In genomic region chr7:106346678-106347217, GRCh38 we compare ENCODE assay signal across 10 cellular contexts.
DNase-seq lines count a peak whose midpoint lies in the region; ATAC-seq and TF ChIP-seq lines count a peak whose summit lies in the region.
"Had no signal": no experiment of that assay in that cellular context is flagged by ENCODE, and none has a peak within 500 bp of the region (broad histone marks: within the 10 kb centered on the region; RNA-seq: fewer than 3 reads in every experiment).

No MANE protein-coding gene starts in this region.

- H3K27me3 Mint-ChIP-seq in activated naive CD4-positive, alpha-beta T cell treated with anti-CD3 and anti-CD28 coated beads, Interleukin-2, amount 50 U/mL, for 24 hours: no peaks in the 10 kb centered on the region

- no peak overlapping the region for H3K23ac ChIP-seq in mesenchymal stem cell (ENCODE audit: low read length in 2 of 2)

- H3K9me3 Mint-ChIP-seq in activated naive CD4-positive, alpha-beta T cell treated with anti-CD3 and anti-CD28 coated beads, Interleukin-2, amount 50 U/mL, for 24 hours: peaks cover 37% of the 10 kb centered on the region

- peaks cover 23% of the 10 kb centered on the region for H3K36me3 Mint-ChIP-seq in activated naive CD4-positive, alpha-beta T cell treated with anti-CD3 and anti-CD28 coated beads, Interleukin-2, amount 50 U/mL, for 24 hours

- H3K14ac ChIP-seq in mesenchymal stem cell (ENCODE audit: low read length in 2 of 2): no peak overlapping the region

- no peak overlapping the region for H4K91ac ChIP-seq in mesenchymal stem cell (ENCODE audit: low read length)

- H3K27me3 ChIP-seq in mesenchymal stem cell (ENCODE audit: control insufficient read depth in 1 of 2, insufficient read depth in 1 of 2, low read length in 2 of 2): no peaks in the 10 kb centered on the region
- H3K27me3 ChIP-seq in prostate gland (replicated peaks; ENCODE audit: insufficient read depth): no peaks in the 10 kb centered on the region
- H3K27me3 ChIP-seq: cardiac muscle cell had no signal

- no peak overlapping the region for H2BK15ac ChIP-seq in mesenchymal stem cell (ENCODE audit: low read depth, poor library complexity, severe bottlenecking)

- TF ChIP-seq CTCF in NB4 (IDR thresholded peaks at IDR 0.05; ENCODE audit: low read depth, low read length): no peak
- TF ChIP-seq CTCF in prostate gland (IDR thresholded peaks at IDR 0.05): no peak

- intact Hi-C loops in prostate gland (cut with DNase I): no loop called here

- H3K27ac Mint-ChIP-seq in activated naive CD4-positive, alpha-beta T cell treated with anti-CD3 and anti-CD28 coated beads, Interleukin-2, amount 50 U/mL, for 24 hours: peak overlapping the region; percentile 99

- H3K4me1 ChIP-seq in mesenchymal stem cell (ENCODE audit: control insufficient read depth, insufficient read depth, low read depth, low read length): peaks cover 1% of the 10 kb centered on the region
- H3K4me1 ChIP-seq in prostate gland (replicated peaks): no peaks in the 10 kb centered on the region

- H3K4me3 ChIP-seq in NB4 (ENCODE audit: low read depth, low read length) (no peak overlapping the region), mesenchymal stem cell (ENCODE audit: insufficient read depth in 1 of 2, low read depth in 1 of 2, low read length in 2 of 2) (peak overlapping the region in 1 of 2 experiments; percentile 21), prostate gland (no peak overlapping the region)
- H3K4me3 ChIP-seq: cardiac muscle cell had no signal

- H2BK12ac ChIP-seq in mesenchymal stem cell (ENCODE audit: low read length in 2 of 2): no peak overlapping the region

- H3K27ac ChIP-seq in mesenchymal stem cell (ENCODE audit: low read length, poor library complexity, severe bottlenecking): no peak overlapping the region
- H3K27ac ChIP-seq in prostate gland: no peak overlapping the region
- H3K27ac ChIP-seq: 22Rv1, cardiac muscle cell had no signal

- peak; percentile 43 for DNase-seq in NK-92 treated with Interleukin-12 subunit alpha and Interleukin-12 subunit beta, amount 100 ng/mL, for 24 hours (lab: John Stamatoyannopoulos, UW)
- DNase-seq in NK-92 (lab: John Stamatoyannopoulos, UW; ENCODE audit: unreplicated experiment) (no peak), NB4 (ENCODE audit: low read depth) (peak; percentile 97), mesenchymal stem cell (peak; percentile 98), NCI-H187 (lab: John Stamatoyannopoulos, UW) (no peak), prostate gland (ENCODE audit: low spot score) (no peak)

- no peak overlapping the region for H3K4ac ChIP-seq in mesenchymal stem cell (ENCODE audit: low read depth in 1 of 2, low read length in 2 of 2)

- H3K18ac ChIP-seq in mesenchymal stem cell (ENCODE audit: low read depth in 1 of 2, low read length in 2 of 2): no peak overlapping the region

- H2AK5ac ChIP-seq in mesenchymal stem cell (ENCODE audit: low read length, severe bottlenecking): no peak overlapping the region

- H3K4me3 Mint-ChIP-seq in activated naive CD4-positive, alpha-beta T cell treated with anti-CD3 and anti-CD28 coated beads, Interleukin-2, amount 50 U/mL, for 24 hours: peak overlapping the region; percentile 82

- 28% methylated on average over 2 of the region's 2 CpGs for WGBS in mesenchymal stem cell
- WGBS in prostate gland: 60% methylated on average over 2 of the region's 2 CpGs

- H3K36me3 ChIP-seq in mesenchymal stem cell (ENCODE audit: control insufficient read depth in 1 of 2, insufficient read depth in 2 of 2, low read depth in 1 of 2, low read length in 2 of 2) (no peaks in the 10 kb centered on the region), prostate gland (no peaks in the 10 kb centered on the region)
- H3K36me3 ChIP-seq: cardiac muscle cell had no signal

- H4K8ac ChIP-seq in mesenchymal stem cell (ENCODE audit: low read length): no peak overlapping the region

- peaks cover 65% of the 10 kb centered on the region for H3K4me1 Mint-ChIP-seq in activated naive CD4-positive, alpha-beta T cell treated with anti-CD3 and anti-CD28 coated beads, Interleukin-2, amount 50 U/mL, for 24 hours

- peak; percentile 94 for ATAC-seq in HG02642 (IDR thresholded peaks at IDR 0.05; ENCODE audit: poor library complexity, unreplicated experiment)

- H3K9ac ChIP-seq in mesenchymal stem cell (ENCODE audit: low read length): peak overlapping the region; percentile 81

- no peak for TF ChIP-seq POLR2A in NB4 (IDR thresholded peaks at IDR 0.05; ENCODE audit: extremely low read depth, insufficient read length)
- TF ChIP-seq POLR2A in prostate gland (IDR thresholded peaks at IDR 0.05): no peak

- H2BK120ac ChIP-seq in mesenchymal stem cell (ENCODE audit: low read depth, low read length): no peak overlapping the region

- peaks cover 48% of the 10 kb centered on the region for H3K9me3 ChIP-seq in mesenchymal stem cell (ENCODE audit: control insufficient read depth, low read length)
- H3K9me3 ChIP-seq in prostate gland: no peaks in the 10 kb centered on the region

- H3K79me1 ChIP-seq in mesenchymal stem cell (replicated peaks; ENCODE audit: low read length, poor library complexity, severe bottlenecking): no peaks in the 10 kb centered on the region

- H2BK5ac ChIP-seq in mesenchymal stem cell (ENCODE audit: low read depth, low read length, poor library complexity, severe bottlenecking): no peak overlapping the region

- H2AFZ ChIP-seq in mesenchymal stem cell (ENCODE audit: low read depth, low read length): no peak overlapping the region

- no peak overlapping the region for H3K4me2 ChIP-seq in mesenchymal stem cell (ENCODE audit: low read length, poor library complexity, severe bottlenecking)

Comparison
In these comparisons a context has a peak if more than half of its experiments do, and no peak if none do; other contexts are left out.
1. DNase-seq: peak in NK-92 treated with Interleukin-12 subunit alpha and Interleukin-12 subunit beta, amount 100 ng/mL, for 24 hours (single experiment), NB4 (single experiment) and mesenchymal stem cell (single experiment); none in NK-92 (single experiment), NCI-H187 (0 of 2) and prostate gland (single experiment).